ENCODE assay signal across 9 cellular contexts in the genomic region with DNA sequence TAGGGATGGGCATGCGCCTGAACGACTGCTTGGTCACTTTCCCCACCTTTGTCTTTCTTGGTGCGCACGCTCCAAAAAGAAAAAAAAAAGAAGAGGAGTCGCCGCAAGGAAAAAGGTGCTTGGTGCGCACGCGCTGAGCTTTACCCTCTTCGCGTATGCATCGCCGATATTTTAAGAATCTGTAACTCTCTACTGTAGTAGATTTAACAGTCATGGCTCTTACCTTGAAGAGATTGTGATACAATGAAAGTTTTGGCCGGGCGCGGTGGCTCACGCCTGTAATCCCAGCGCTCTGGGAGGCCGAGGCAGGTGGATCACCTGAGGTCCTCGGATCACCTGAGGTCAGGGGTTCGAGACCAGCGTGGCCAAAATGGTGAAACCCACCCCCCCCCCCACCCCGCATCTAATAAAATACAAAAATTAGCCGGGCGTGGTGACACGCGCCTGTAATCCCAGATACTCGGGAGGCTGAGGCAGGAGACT. TPM values are rescaled to one million over a fixed set of nuclear protein-coding genes. Genes with fewer than 3 reads are reported as not detected.
A peak's percentile ranks its signal among the peaks of the same experiment; 100 is the strongest.
DNase-seq lines count a peak whose midpoint lies in the region; ATAC-seq and TF ChIP-seq lines count a peak whose summit lies in the region.
"Had no signal": no experiment of that assay in that cellular context is flagged by ENCODE, and none has a peak within 500 bp of the region (broad histone marks: within the 10 kb centered on the region; RNA-seq: fewer than 3 reads in every experiment).

No MANE protein-coding gene starts in this region.

- H3K36me3 ChIP-seq in Caco-2 (ENCODE audit: control insufficient read depth, insufficient read depth, low read length) (no peaks in the 10 kb centered on the region), PC-3 (ENCODE audit: low read depth, low read length) (no peaks in the 10 kb centered on the region), endodermal cell (ENCODE audit: control insufficient read depth, insufficient read depth, low read length) (peaks cover 10% of the 10 kb centered on the region)

- H3K4me3 Mint-ChIP-seq in Caco-2 (ENCODE audit: unreplicated experiment) (peak overlapping the region; percentile 98), endodermal cell (peak overlapping the region; percentile 80), osteocyte (ENCODE audit: unreplicated experiment) (peak overlapping the region; percentile 75)

- POLR2A ChIA-PET in Caco-2 (lab: Charles Lee), result interaction anchor here (0.6 to 2.3 kb wide), 12 partner anchors 12 to 558 kb away, joined by 3 to 17 read pairs (median 4); a partner anchor contains a TSS
- POLR2A ChIA-PET in PC-3 (lab: Charles Lee; ENCODE audit: unreplicated experiment), result interaction anchor here (0.6 to 1.0 kb wide), 6 partner anchors 11 to 558 kb away, joined by 4 to 11 read pairs (median 4); a partner anchor contains a TSS

- 4 to 13% methylated on average over 10 to 25 of the region's 28 CpGs for WGBS in endodermal cell (ENCODE audit: insufficient coverage in 1 of 2, insufficient read length in 1 of 2), 2 experiments

- H3K4me3 ChIP-seq in Caco-2 (ENCODE audit: low read depth, low read length) (peak overlapping the region; percentile 32), PC-3 (ENCODE audit: low read length) (peak overlapping the region; percentile 64), endodermal cell (ENCODE audit: low read length) (peak overlapping the region; percentile 70)

- peaks cover 8% of the 10 kb centered on the region; the same call in 1 of the 2 replicates for H4K20me1 ChIP-seq in PC-3 (ENCODE audit: low read length)

- no peak for TF ChIP-seq CTCF in Caco-2 (IDR thresholded peaks at IDR 0.05; ENCODE audit: insufficient read depth in 1 of 2, low read depth in 1 of 2, low read length in 1 of 2, severe bottlenecking in 1 of 2, unreplicated experiment in 1 of 2)
- TF ChIP-seq CTCF in PC-3 (conservative IDR thresholded peaks at IDR 0.05; ENCODE audit: low read depth, low read length), result no peak
- TF ChIP-seq CTCF in endodermal cell (conservative IDR thresholded peaks at IDR 0.05), result no peak
- TF ChIP-seq CTCF in osteocyte (IDR thresholded peaks at IDR 0.05), result no peak

- H2AFZ ChIP-seq in PC-3 (ENCODE audit: low read length), result peak overlapping the region; percentile 87

- H3K4me1 ChIP-seq in Caco-2, result no peaks in the 10 kb centered on the region
- H3K4me1 ChIP-seq in PC-3 (ENCODE audit: insufficient read depth, low read length), result peaks cover 19% of the 10 kb centered on the region
- no peaks in the 10 kb centered on the region for H3K4me1 ChIP-seq in endodermal cell (ENCODE audit: control insufficient read depth, insufficient read depth, low read length)

- H3K27ac Mint-ChIP-seq in Caco-2 (ENCODE audit: unreplicated experiment) (peak overlapping the region; percentile 67), endodermal cell (peak overlapping the region; percentile 89), osteocyte (ENCODE audit: unreplicated experiment) (peak overlapping the region; percentile 92)

- H3K79me2 ChIP-seq in PC-3 (ENCODE audit: low read length), result peaks cover 41% of the 10 kb centered on the region

- H3K9me3 Mint-ChIP-seq in Caco-2 (ENCODE audit: unreplicated experiment) (no peaks in the 10 kb centered on the region), endodermal cell (no peaks in the 10 kb centered on the region), osteocyte (ENCODE audit: unreplicated experiment) (no peaks in the 10 kb centered on the region)

- DNase-seq in Caco-2 (no peak), PC-3 (no peak), endodermal cell (no peak), osteocyte (ENCODE audit: extremely low spot score, unreplicated experiment) (no peak), dedifferentiated amniotic fluid mesenchymal stem cell (ENCODE audit: extremely low spot score) (no peak)
- no peak for DNase-seq in activated CD4-positive, alpha-beta T cell treated with anti-CD3 and anti-CD28 coated beads, Interleukin-2, amount 50 U/mL, for 48 hours

- H3F3A ChIP-seq in PC-3 (ENCODE audit: low read length, unreplicated experiment), result no peaks in the 10 kb centered on the region

- H3K36me3 Mint-ChIP-seq in Caco-2 (ENCODE audit: insufficient read depth, unreplicated experiment), result peaks cover 19% of the 10 kb centered on the region
- peaks cover 19% of the 10 kb centered on the region for H3K36me3 Mint-ChIP-seq in endodermal cell (ENCODE audit: low read depth)
- H3K36me3 Mint-ChIP-seq in osteocyte (ENCODE audit: unreplicated experiment), result peaks cover 7% of the 10 kb centered on the region

- peak overlapping the region; percentile 29; the same call in 1 of the 2 replicates for H3K27ac ChIP-seq in PC-3 (ENCODE audit: low read length)
- H3K27ac ChIP-seq in endodermal cell (ENCODE audit: low read depth, low read length), result peak overlapping the region; percentile 68

- intact Hi-C loops in Caco-2 (cut with micrococcal nuclease; ENCODE audit: unreplicated experiment), result loop anchor here (2.0 to 5.0 kb wide), 2 partner anchors 43 to 222 kb away; no protein-coding TSS in a partner anchor
- intact Hi-C loops in PC-3 (cut with micrococcal nuclease), result no loop called here

- CTCF ChIA-PET in Caco-2 (lab: Charles Lee), result interaction anchor here (0.6 to 2.3 kb wide), 9 partner anchors 12 to 164 kb away, joined by 3 to 9 read pairs (median 6); a partner anchor contains a TSS
- CTCF ChIA-PET in PC-3 (lab: Charles Lee), result interaction anchor here (0.5 to 0.6 kb wide), 2 partner anchors 17 to 36 kb away, joined by 5 to 6 read pairs; no protein-coding TSS in a partner anchor

- BruUV-seq in Caco-2 (replicated peaks; lab: Mats Ljungman, UMichigan), result no TSS peak
- TSS peak; percentile 91 for BruUV-seq in PC-3 (replicated peaks; lab: Mats Ljungman, UMichigan)

- H3K4me1 Mint-ChIP-seq in Caco-2 (ENCODE audit: low read depth, unreplicated experiment), result peaks cover 20% of the 10 kb centered on the region
- peaks cover 22% of the 10 kb centered on the region for H3K4me1 Mint-ChIP-seq in endodermal cell
- peaks cover 38% of the 10 kb centered on the region for H3K4me1 Mint-ChIP-seq in osteocyte (ENCODE audit: unreplicated experiment)

- peak overlapping the region; percentile 74 for H3K4me2 ChIP-seq in PC-3 (ENCODE audit: low read length)

- no peaks in the 10 kb centered on the region for H3K9me2 ChIP-seq in PC-3 (replicated peaks; ENCODE audit: low read length)

- H3K27me3 Mint-ChIP-seq in Caco-2 (ENCODE audit: insufficient read depth, unreplicated experiment), result no peaks in the 10 kb centered on the region
- H3K27me3 Mint-ChIP-seq in endodermal cell (ENCODE audit: insufficient read depth), result no peaks in the 10 kb centered on the region
- H3K27me3 Mint-ChIP-seq in osteocyte (ENCODE audit: unreplicated experiment), result no peaks in the 10 kb centered on the region

- H3K9ac ChIP-seq in PC-3 (ENCODE audit: low read length), result peak overlapping the region; percentile 49
- no peak overlapping the region for H3K9ac ChIP-seq in endodermal cell (ENCODE audit: extremely low read depth, low read length, poor library complexity, severe bottlenecking)

- ATAC-seq in PC-3 (no peak), GM19324 (IDR thresholded peaks at IDR 0.05; ENCODE audit: low FRiP score, unreplicated experiment) (no peak), HG03196 (IDR thresholded peaks at IDR 0.05; ENCODE audit: unreplicated experiment) (no peak)

- H3K9me3 ChIP-seq in Caco-2 (no peaks in the 10 kb centered on the region), PC-3 (ENCODE audit: low read length) (no peaks in the 10 kb centered on the region), endodermal cell (ENCODE audit: control insufficient read depth, low read length) (no peaks in the 10 kb centered on the region)

- H3K27me3 ChIP-seq in Caco-2 (replicated peaks; ENCODE audit: control insufficient read depth, insufficient read depth, low read length), result no peaks in the 10 kb centered on the region
- no peaks in the 10 kb centered on the region for H3K27me3 ChIP-seq in PC-3 (ENCODE audit: low read length)
- no peaks in the 10 kb centered on the region for H3K27me3 ChIP-seq in endodermal cell (ENCODE audit: control insufficient read depth, insufficient read depth, low read length, poor library complexity, severe bottlenecking)

RNA-seq across cellular contexts. Expression of a gene that starts 0.6 kb away (rescaled TPM):
- 20.5 and 25.3 TPM in 2 replicates for total RNA-seq in Caco-2 (2022)
- total RNA-seq in PC-3 (2014; rRNA removed), result 51.4 and 67.2 TPM in 2 replicates
- total RNA-seq in endodermal cell, result 10 to 100 TPM; 52.1 to 53.9 TPM
- polyA plus RNA-seq in endodermal cell (2013, experiment 1 of 2), result 43.0 TPM
- 41.9 TPM for polyA plus RNA-seq in endodermal cell (2013, experiment 2 of 2)
- total RNA-seq in osteocyte, result 48.7 and 50.7 TPM in 2 replicates

RNA-seq across cellular contexts. Expression of a gene that starts 12.3 kb away (rescaled TPM):
- 33.0 TPM in 2 replicates for total RNA-seq in Caco-2 (2022)
- 27.6 and 33.1 TPM in 2 replicates for total RNA-seq in PC-3 (2014; rRNA removed)
- 100 to 1,000 TPM in 1 of 2 donors, 10 to 100 TPM in 1; 82.7 to 103 TPM for total RNA-seq in endodermal cell
- 82.9 TPM for polyA plus RNA-seq in endodermal cell (2013, experiment 1 of 2)
- polyA plus RNA-seq in endodermal cell (2013, experiment 2 of 2), result 80.2 TPM
- total RNA-seq in osteocyte, result 134 and 135 TPM in 2 replicates

RNA-seq across cellular contexts. Expression of a gene that starts 14.6 kb away (rescaled TPM):
- total RNA-seq in Caco-2 (2022), result 0.93 and 1.2 TPM in 2 replicates
- total RNA-seq in PC-3 (2014; rRNA removed), result not detected in 2 replicates
- total RNA-seq in endodermal cell, result 1 to 10 TPM in 1 of 2 donors, under 1 TPM in 1; 0.77 to 1.9 TPM
- polyA plus RNA-seq in endodermal cell (2013, experiment 1 of 2), result 0.68 TPM
- polyA plus RNA-seq in endodermal cell (2013, experiment 2 of 2), result 1.0 TPM
- 0.97 and 1.4 TPM in 2 replicates for total RNA-seq in osteocyte
- total RNA-seq: T-helper 2 cell treated with Interferon-gamma antibody and Interleukin-4, amounts not matched to agents 100 ng/mL and 5 ng/mL, for 36 hours had no signal

RNA-seq across cellular contexts. Expression of a gene that starts 25.4 kb away (rescaled TPM):
- total RNA-seq in Caco-2 (2022) (0.53 TPM in 1 of 2 replicates, not detected in the other), PC-3 (2014; rRNA removed) (6.3 and 7.0 TPM in 2 replicates), endodermal cell (1 to 10 TPM; 6.4 to 7.3 TPM), osteocyte (0.78 TPM in 2 replicates)
- polyA plus RNA-seq in endodermal cell (2013, experiment 1 of 2), result 1.1 TPM
- polyA plus RNA-seq in endodermal cell (2013, experiment 2 of 2), result 1.0 TPM

RNA-seq across cellular contexts. Expression of a gene that starts 31.7 kb away (rescaled TPM):
- 44.2 and 49.7 TPM in 2 replicates for total RNA-seq in Caco-2 (2022)
- total RNA-seq in PC-3 (2014; rRNA removed), result 71.0 and 94.1 TPM in 2 replicates
- total RNA-seq in endodermal cell, result 10 to 100 TPM; 47.4 to 56.6 TPM
- 57.7 TPM for polyA plus RNA-seq in endodermal cell (2013, experiment 1 of 2)
- polyA plus RNA-seq in endodermal cell (2013, experiment 2 of 2), result 50.7 TPM
- total RNA-seq in osteocyte, result 34.2 and 42.2 TPM in 2 replicates
